In genomic region chr4:39942507-39942906, GRCh38 we compare ENCODE assay signal across 27 cellular contexts. TPM values are rescaled to one million over a fixed set of nuclear protein-coding genes. Genes with fewer than 3 reads are reported as not detected.
DNase-seq lines count a peak whose midpoint lies in the region; ATAC-seq, FAIRE-seq and TF ChIP-seq lines count a peak whose summit lies in the region.
"Had no signal": no experiment of that assay in that cellular context is flagged by ENCODE, and none has a peak within 500 bp of the region (broad histone marks: within the 10 kb centered on the region; RNA-seq: fewer than 3 reads in every experiment).

No MANE protein-coding gene starts in this region.

- H3K27ac ChIP-seq in K562 (ENCODE audit: extremely low read depth, low read depth, low read length): no peak overlapping the region
- no peak overlapping the region for H3K27ac ChIP-seq in WERI-Rb-1
- H3K27ac ChIP-seq: ovary, Peyer's patch had no signal

- in situ Hi-C loops in K562 (cut with MboI): no loop called here

- H3K36me3 ChIP-seq in K562 (ENCODE audit: control insufficient read depth, insufficient read depth, low read length) (peaks cover 7% of the 10 kb centered on the region; the same call in 2 of the 3 replicates), WERI-Rb-1 (peaks cover 19% of the 10 kb centered on the region)
- H3K36me3 ChIP-seq: ovary, Peyer's patch had no signal

- no peak for TF ChIP-seq EP300 in K562 (IDR thresholded peaks at IDR 0.05; ENCODE audit: low read length)

- WGBS in K562 (ENCODE audit: insufficient coverage, low coverage, missing lambda C conversion rate): 84% methylated on average over 9 of the region's 9 CpGs

- H3K27me3 ChIP-seq in K562 (ENCODE audit: control insufficient read depth in 2 of 2, insufficient read depth in 2 of 2, low read length in 2 of 2) (no peaks in the 10 kb centered on the region), WERI-Rb-1 (ENCODE audit: insufficient read depth, low read depth, severe bottlenecking) (no peaks in the 10 kb centered on the region)
- H3K27me3 ChIP-seq: ovary, Peyer's patch had no signal

- no peak overlapping the region for H2AFZ ChIP-seq in K562 (ENCODE audit: low read depth, low read length)

- peaks cover 90% of the 10 kb centered on the region for H3K79me2 ChIP-seq in K562 (ENCODE audit: control insufficient read depth, insufficient read depth, low read length)

- no peak for TF ChIP-seq RAD21 in K562 (CRISPR knock-in tag; conservative IDR thresholded peaks at IDR 0.05 in 1 of 2, IDR thresholded peaks at IDR 0.05 in 1 of 2)

- TF ChIP-seq CTCF in D721Med (IDR thresholded peaks at IDR 0.05; ENCODE audit: insufficient read depth, missing control alignments): no peak
- TF ChIP-seq CTCF in K562 (IDR thresholded peaks at IDR 0.05 in 2 of 3, conservative IDR thresholded peaks at IDR 0.05 in 1 of 3; ENCODE audit: insufficient read depth in 2 of 3, low read depth in 1 of 3, low read length in 3 of 3): no peak
- TF ChIP-seq CTCF in WERI-Rb-1 (IDR thresholded peaks at IDR 0.05; ENCODE audit: low read depth, low read length): no peak

- POLR2A ChIA-PET in K562 (lab: Yijun Ruan, JAX): no interaction called here

- 0 out of 2 replicates have a peak, but pooled peaks cover 11% of the 10 kb centered on the region for H4K20me1 ChIP-seq in K562 (replicated peaks; ENCODE audit: control insufficient read depth, insufficient read depth, low read length)

- no peak for TF ChIP-seq POLR2A in K562 (conservative IDR thresholded peaks at IDR 0.05)

- DNase-seq in D721Med (ENCODE audit: insufficient read length, low spot score) (no peak), GM18507 (ENCODE audit: extremely low spot score, insufficient read length, low read depth) (no peak), MV-4-11 (lab: John Stamatoyannopoulos, UW) (peak; percentile 8), K562 (ENCODE audit: extremely low read depth in 1 of 4, low spot score in 3 of 4) (no peak), WERI-Rb-1 (no peak), NCI-H2227 (lab: John Stamatoyannopoulos, UW; ENCODE audit: unreplicated experiment) (no peak), iPS-NIHi11 (ENCODE audit: low spot score) (no peak)
- DNase-seq: activated CD4-positive, alpha-beta T cell treated with anti-CD3 and anti-CD28 coated beads for 4 hours; activated CD8-positive, alpha-beta memory T cell treated with anti-CD3 and anti-CD28 coated beads, Interleukin-2, amount 10 ng/mL, durations not matched to agents 7 days and 5 days; C1 segment of cervical spinal cord; central memory CD4-positive, alpha-beta T cell; dermis blood vessel endothelial cell; DND-41; GOT3; islet precursor cell; Karpas-422; NCI-H1092 treated with DMSO at 0.1 percent for 48 hours; NCI-H2081; ovary; retina; SIG-M5; T-helper 1 cell had no signal

- FAIRE-seq in D721Med (lab: Jason Lieb, UNC) (peak; percentile 35), GM18507 (lab: Jason Lieb, UNC) (peak; percentile 60), K562 (lab: Jason Lieb, UNC) (peak; percentile 15)
- FAIRE-seq: astrocyte, endometrium had no signal

- H3K9me3 ChIP-seq in K562 (replicated peaks; ENCODE audit: control insufficient read depth, insufficient read depth, low read depth, low read length): no peaks in the 10 kb centered on the region
- H3K9me3 ChIP-seq in WERI-Rb-1 (ENCODE audit: severe bottlenecking): no peaks in the 10 kb centered on the region
- H3K9me3 ChIP-seq: ovary, Peyer's patch had no signal

- no peaks in the 10 kb centered on the region for H3K9me1 ChIP-seq in K562 (ENCODE audit: control insufficient read depth, insufficient read depth, low read length)

- H3K9ac ChIP-seq in K562 (ENCODE audit: insufficient read depth in 1 of 2, low read depth in 2 of 2, low read length in 2 of 2): no peak overlapping the region

- H3K4me1 ChIP-seq in K562 (replicated peaks in 1 of 2; ENCODE audit: control insufficient read depth in 2 of 2, insufficient read depth in 2 of 2, low read length in 2 of 2): no peaks in the 10 kb centered on the region; a peak in 1 of 5 replicates

- CTCF ChIA-PET in K562 (lab: Yijun Ruan, JAX; ENCODE audit: low intra/inter-chr PET ratio): no interaction called here

- H3K4me3 ChIP-seq in K562 (no peak overlapping the region), WERI-Rb-1 (ENCODE audit: low read depth, low read length) (no peak overlapping the region)
- H3K4me3 ChIP-seq: ovary, Peyer's patch had no signal

- no TSS peak for BruUV-seq in K562 (replicated peaks; lab: Mats Ljungman, UMichigan)

- ATAC-seq in K562: peak; percentile 22; the same call in 1 of the 3 replicates
- ATAC-seq in GM19395 (IDR thresholded peaks at IDR 0.05; ENCODE audit: unreplicated experiment): no peak
- ATAC-seq: activated CD8-positive, alpha-beta memory T cell treated with anti-CD3 and anti-CD28 coated beads, Interleukin-2, amount 10 ng/mL, durations not matched to agents 7 days and 5 days; stimulated activated effector memory CD8-positive, alpha-beta T cell treated with anti-CD3 and anti-CD28 coated beads, Interleukin-12 subunit alpha, Interleukin-12 subunit beta, amount 100 ng/mL, for 72 hours had no signal

- H3K4me2 ChIP-seq in K562 (ENCODE audit: insufficient read depth, low read length): no peak overlapping the region

- intact Hi-C loops in K562 (cut with micrococcal nuclease): no loop called here

TF ChIP-seq in K562, 482 proteins besides CTCF, POLR2A, EP300 and RAD21:
- no peak for TF ChIP-seq MBD2 (IDR thresholded peaks at IDR 0.05; ENCODE audit: borderline replicate concordance, low read depth)
- TF ChIP-seq TAF1 (IDR thresholded peaks at IDR 0.05; ENCODE audit: control insufficient read depth, extremely low read depth, insufficient read depth, low read length, severe bottlenecking): no peak
- no peak for TF ChIP-seq HLTF (IDR thresholded peaks at IDR 0.05)
- TF ChIP-seq FOXP4 (CRISPR knock-in tag; IDR thresholded peaks at IDR 0.05; ENCODE audit: borderline replicate concordance): no peak
- TF ChIP-seq SAFB2 (IDR thresholded peaks at IDR 0.05; ENCODE audit: borderline replicate concordance, low read depth, low read length, severe bottlenecking): no peak
- no peak for TF ChIP-seq CC2D1A (IDR thresholded peaks at IDR 0.05)
- TF ChIP-seq ADNP (tag; IDR thresholded peaks at IDR 0.05): no peak
- no peak for TF ChIP-seq ZFPM2 (CRISPR knock-in tag; IDR thresholded peaks at IDR 0.05)
- no peak for TF ChIP-seq LEF1 (IDR thresholded peaks at IDR 0.05)
- TF ChIP-seq ESRRA (IDR thresholded peaks at IDR 0.05; ENCODE audit: borderline replicate concordance, low read depth): no peak
- no peak for TF ChIP-seq ATF4 (CRISPR knock-in tag; IDR thresholded peaks at IDR 0.05)
- TF ChIP-seq TCF3 (CRISPR knock-in tag; IDR thresholded peaks at IDR 0.05): no peak

RNA-seq across cellular contexts. Expression of gene PDS5A, which starts 35.2 kb away (rescaled TPM):
- total RNA-seq in K562 (2011; cell fraction: chromatin; rRNA removed; ENCODE audit: low replicate concordance): 140 and 293 TPM in 2 replicates
- 64.2 and 82.5 TPM in 2 replicates for total RNA-seq in K562 (2011; cell fraction: nucleolus; rRNA removed)
- total RNA-seq in K562 (2011; cell fraction: nucleoplasm; rRNA removed): 142 and 155 TPM in 2 replicates
- 50.9 and 53.8 TPM in 2 replicates for total RNA-seq in K562 (2014; rRNA removed)
- total RNA-seq in K562 (2014; rRNA removed; fragmentation: Illumina TruSeq; extraction: Trizol): 85.4 and 93.5 TPM in 2 replicates
- 77.5 and 83.7 TPM in 2 replicates for total RNA-seq in K562 (2015; rRNA removed; fragmentation: Illumina TruSeq; extraction: Trizol)
- total RNA-seq in K562 (2021): 77.9 and 80.6 TPM in 2 replicates
- polyA plus RNA-seq in K562 (2011; rRNA removed): 53.9 and 76.8 TPM in 2 replicates
- polyA plus RNA-seq in K562 (2011; cell fraction: cytosol; rRNA removed): 13.1 and 21.1 TPM in 2 replicates
- polyA plus RNA-seq in K562 (2011; cell fraction: nucleus; rRNA removed): 28.7 and 37.1 TPM in 2 replicates
- polyA plus RNA-seq in K562 (2012): 44.8 and 47.1 TPM in 2 replicates
- 58.8 and 70.0 TPM in 2 replicates for polyA plus RNA-seq in K562 (2014; fragmentation: Illumina TruSeq; extraction: Trizol)
- 10 to 100 TPM; 16.4 to 20.6 TPM for polyA plus RNA-seq in K562 (2014; fragmentation: Nextera tagmentation; extraction: Ambion mirVana)
- polyA plus RNA-seq in K562 (2014; rRNA removed): 37.5 and 42.7 TPM in 2 replicates
- polyA minus RNA-seq in K562 (2011; rRNA and poly(A)+ RNA removed): 181 and 192 TPM in 2 replicates
- polyA minus RNA-seq in K562 (2011; cell fraction: cytosol; rRNA and poly(A)+ RNA removed): 91.7 and 144 TPM in 2 replicates
- 66.8 and 92.1 TPM in 2 replicates for polyA minus RNA-seq in K562 (2011; cell fraction: nucleus; rRNA and poly(A)+ RNA removed)
